8 cellular contexts compared by ENCODE assay signal in genomic region chr5:139635606-139636206, GRCh38. TPM values are rescaled to one million over a fixed set of nuclear protein-coding genes. Genes with fewer than 3 reads are reported as not detected.
DNase-seq lines count a peak whose midpoint lies in the region; ATAC-seq and TF ChIP-seq lines count a peak whose summit lies in the region.

No MANE protein-coding gene starts in this region.

- H3K27ac ChIP-seq in foreskin keratinocyte = no peak overlapping the region

- no peaks in the 10 kb centered on the region for H3K4me1 ChIP-seq in foreskin keratinocyte

- peaks cover 2% of the 10 kb centered on the region for H3K27me3 ChIP-seq in foreskin keratinocyte

- TF ChIP-seq POLR2A in GM18505 (IDR thresholded peaks at IDR 0.05; ENCODE audit: borderline replicate concordance, extremely low read depth, insufficient read depth, insufficient read length) = no peak

- peak; percentile 85 for DNase-seq in AG09309 (ENCODE audit: low read depth)
- peak; percentile 80 for DNase-seq in GM12865 (ENCODE audit: low read depth)
- DNase-seq in NCI-H2196 (lab: John Stamatoyannopoulos, UW; ENCODE audit: unreplicated experiment) = peak; percentile 79
- peak; percentile 31 for DNase-seq in activated T-cell treated with anti-CD3 and anti-CD28 coated beads, Interleukin-2, amount 50 U/mL, for 48 hours
- DNase-seq in foreskin keratinocyte = peak in 1 of 2 donors; percentile 47
- no peak for DNase-seq in omental fat pad (ENCODE audit: low spot score)
- no peak for DNase-seq in stimulated activated naive CD4-positive, alpha-beta T cell treated with Interleukin-2 at 50 U/mL for 16 hours (lab: John Stamatoyannopoulos, UW)

- H3K4me3 ChIP-seq in AG09309 (ENCODE audit: control insufficient read depth, low read depth, low read length) (no peak overlapping the region), GM12865 (ENCODE audit: low read depth, low read length) (peak overlapping the region; percentile 27)

- peak; percentile 4 for ATAC-seq in foreskin keratinocyte
- peak; percentile 17 for ATAC-seq in omental fat pad (ENCODE audit: low FRiP score)
- ATAC-seq in GM18505 (IDR thresholded peaks at IDR 0.05; ENCODE audit: unreplicated experiment) = no peak

- peak; percentile 72 for TF ChIP-seq CTCF in AG09309 (IDR thresholded peaks at IDR 0.05; ENCODE audit: control insufficient read depth, insufficient read depth, low read depth, low read length, missing control alignments)
- TF ChIP-seq CTCF in GM12865 (IDR thresholded peaks at IDR 0.05; ENCODE audit: insufficient read depth, low read depth, low read length, missing control alignments) = peak; percentile 61
- peak; percentile 64 for TF ChIP-seq CTCF in foreskin keratinocyte (conservative IDR thresholded peaks at IDR 0.05)
- peak in 1 of 3 donors; percentile 6 for TF ChIP-seq CTCF in omental fat pad (IDR thresholded peaks at IDR 0.05)

RNA-seq across cellular contexts. Expression of gene CXXC5, which starts 12.4 kb away (rescaled TPM):
- 1.0 and 1.2 TPM in 2 replicates for total RNA-seq in foreskin keratinocyte
- 0.84 and 0.94 TPM in 2 replicates for polyA plus RNA-seq in foreskin keratinocyte
- total RNA-seq in omental fat pad = 10 to 100 TPM; 14.9 to 27.3 (median 25.0) TPM

Comparison
In these comparisons a context has a peak if more than half of its experiments do, and no peak if none do; other contexts are left out.
1. DNase-seq: peak in AG09309 (single experiment), GM12865 (single experiment), NCI-H2196 (single experiment) and activated T-cell treated with anti-CD3 and anti-CD28 coated beads, Interleukin-2, amount 50 U/mL, for 48 hours (2 of 2); none in omental fat pad (single experiment) and stimulated activated naive CD4-positive, alpha-beta T cell treated with Interleukin-2 at 50 U/mL for 16 hours (single experiment).